8 cellular contexts compared by ENCODE assay signal in genomic region chr17:40355123-40355803, GRCh38.
A peak's percentile ranks its signal among the peaks of the same experiment; 100 is the strongest.
DNase-seq lines count a peak whose midpoint lies in the region; ATAC-seq and TF ChIP-seq lines count a peak whose summit lies in the region.

No MANE protein-coding gene starts in this region.

- TF ChIP-seq CTCF in WERI-Rb-1 (IDR thresholded peaks at IDR 0.05; ENCODE audit: low read depth, low read length) (peak; percentile 98), brain microvascular endothelial cell (IDR thresholded peaks at IDR 0.05; ENCODE audit: low read depth, low read length, missing control alignments) (peak; percentile 96)

- H3K27ac ChIP-seq in WERI-Rb-1: no peak overlapping the region; the same call in 1 of the 2 replicates
- no peak overlapping the region for H3K27ac ChIP-seq in brain microvascular endothelial cell

- peak; percentile 55 for DNase-seq in EH (ENCODE audit: low read depth)
- peak; percentile 30 to 39 for DNase-seq in Kasumi-1 (lab: John Stamatoyannopoulos, UW)
- DNase-seq in WERI-Rb-1: peak; percentile 90
- no peak for DNase-seq in brain microvascular endothelial cell
- peak; percentile 59 for DNase-seq in kidney tubule cell (ENCODE audit: low spot score)
- peak; percentile 83 for DNase-seq in stimulated activated CD4-positive, alpha-beta T cell treated with anti-CD3 and anti-CD28 coated beads, Interleukin-4, amount 100 ng/mL, for 1 hour

- in situ Hi-C loops in brain microvascular endothelial cell (cut with HindIII; ENCODE audit: low pct_ligation_motif_present, low sequenced_read_pairs): no loop called here

- H3K27me3 ChIP-seq in WERI-Rb-1 (ENCODE audit: insufficient read depth, low read depth, severe bottlenecking): no peaks in the 10 kb centered on the region
- no peaks in the 10 kb centered on the region for H3K27me3 ChIP-seq in brain microvascular endothelial cell (replicated peaks)

- ATAC-seq in HG02610 (IDR thresholded peaks at IDR 0.05; ENCODE audit: unreplicated experiment) (no peak), HG03571 (IDR thresholded peaks at IDR 0.05; ENCODE audit: unreplicated experiment) (no peak)

- H3K36me3 ChIP-seq in WERI-Rb-1 (peaks cover 46% of the 10 kb centered on the region), brain microvascular endothelial cell (replicated peaks) (peaks cover 45% of the 10 kb centered on the region)

- H3K9me3 ChIP-seq in WERI-Rb-1 (ENCODE audit: severe bottlenecking): no peaks in the 10 kb centered on the region

- no peak overlapping the region for H3K4me3 ChIP-seq in WERI-Rb-1 (ENCODE audit: low read depth, low read length)
- no peak overlapping the region for H3K4me3 ChIP-seq in brain microvascular endothelial cell (ENCODE audit: low read depth, low read length)
